In the genomic region with DNA sequence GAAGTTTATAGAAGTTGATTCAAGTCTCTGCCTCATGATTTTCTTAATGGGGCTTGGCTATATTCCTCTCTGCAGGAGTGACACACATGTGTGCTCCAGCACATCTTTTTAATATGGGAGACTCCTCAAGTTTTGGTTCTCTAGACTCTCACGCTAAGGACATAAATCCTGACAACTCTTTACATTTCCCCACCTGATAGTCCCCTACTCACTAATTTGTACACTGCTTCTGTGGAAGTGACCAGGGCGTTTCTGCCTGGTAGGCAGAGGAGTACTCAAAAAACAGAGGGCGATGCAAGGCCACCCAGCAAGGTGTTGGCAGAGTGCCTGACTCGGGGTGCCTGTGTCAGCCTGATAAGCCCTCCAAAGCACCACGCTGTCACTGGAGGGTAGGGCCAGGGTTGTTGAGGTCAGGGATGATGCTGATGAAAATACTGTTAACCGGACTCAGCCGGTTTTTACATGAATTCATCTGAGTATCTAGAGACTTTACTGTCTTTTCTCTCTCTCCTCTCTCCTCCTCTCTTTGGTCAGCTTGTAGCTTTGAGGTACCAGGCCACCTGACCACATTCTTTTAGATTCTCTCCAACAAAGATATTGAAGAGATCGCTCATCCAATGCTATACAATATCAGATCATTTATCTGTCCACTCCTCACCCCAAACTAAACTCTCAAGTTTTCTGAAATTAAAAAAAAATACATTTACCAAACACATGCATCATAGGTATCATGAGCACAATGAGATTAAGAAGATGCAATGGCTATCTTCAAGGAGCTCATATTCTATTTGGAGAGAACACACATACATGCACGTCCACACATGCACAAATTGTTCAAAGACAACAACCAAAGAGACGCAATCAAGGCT, we compare ENCODE assay signal across 16 cellular contexts.
A peak's percentile ranks its signal among the peaks of the same experiment; 100 is the strongest.
DNase-seq lines count a peak whose midpoint lies in the region; ATAC-seq and TF ChIP-seq lines count a peak whose summit lies in the region.
"Had no signal": no experiment of that assay in that cellular context is flagged by ENCODE, and none has a peak within 500 bp of the region (broad histone marks: within the 10 kb centered on the region; RNA-seq: fewer than 3 reads in every experiment).

No MANE protein-coding gene starts in this region.

- H3K27me3 Mint-ChIP-seq in osteocyte (ENCODE audit: unreplicated experiment): no peaks in the 10 kb centered on the region
- H3K27me3 Mint-ChIP-seq: activated naive CD8-positive, alpha-beta T cell; natural killer cell treated with Interleukin-12 subunit alpha and Interleukin-12 subunit beta and Interleukin-15 and Interleukin-18, amount 100 ng/mL, for 72 hours; T-cell had no signal

- TF ChIP-seq CTCF in osteocyte (IDR thresholded peaks at IDR 0.05): no peak

- ATAC-seq in HG03045 (IDR thresholded peaks at IDR 0.05; ENCODE audit: unreplicated experiment): no peak
- ATAC-seq: GM23338; natural killer cell treated with Interleukin-12 subunit alpha and Interleukin-12 subunit beta and Interleukin-15 and Interleukin-18, amount 100 ng/mL, for 72 hours; stimulated activated effector memory CD8-positive, alpha-beta T cell treated with anti-CD3 and anti-CD28 coated beads, Interleukin-12 subunit alpha, Interleukin-12 subunit beta, amount 100 ng/mL, for 72 hours; T-cell had no signal

- intact Hi-C loops in cardiac septum (cut with DNase I): no loop called here

- no peaks in the 10 kb centered on the region for H3K9me3 Mint-ChIP-seq in osteocyte (ENCODE audit: unreplicated experiment)
- H3K9me3 Mint-ChIP-seq: GM23338; natural killer cell treated with Interleukin-12 subunit alpha and Interleukin-12 subunit beta and Interleukin-15 and Interleukin-18, amount 100 ng/mL, for 72 hours; stimulated activated effector memory CD8-positive, alpha-beta T cell treated with anti-CD3 and anti-CD28 coated beads, Interleukin-12 subunit alpha, Interleukin-12 subunit beta, amount 100 ng/mL, for 72 hours; T-cell had no signal

- DNase-seq in OCI-M2 (lab: John Stamatoyannopoulos, UW; ENCODE audit: unreplicated experiment) (peak; percentile 25), cardiac septum (ENCODE audit: low spot score) (peak; percentile 81), osteocyte (ENCODE audit: extremely low spot score, unreplicated experiment) (no peak), DMS114 treated with DMSO at 0.1 percent for 48 hours (lab: John Stamatoyannopoulos, UW; ENCODE audit: unreplicated experiment) (no peak), NCI-H774 (lab: John Stamatoyannopoulos, UW) (no peak)
- no peak for DNase-seq in stimulated activated CD4-positive, alpha-beta T cell treated with anti-CD3 and anti-CD28 coated beads, Interleukin-15, amount 100 ng/mL, for 24 hours
- DNase-seq: activated T-cell treated with anti-CD3 and anti-CD28 coated beads for 4 hours, kidney glomerular epithelial cell, NCI-H1048, T-cell had no signal

- peaks cover 42% of the 10 kb centered on the region for H3K4me1 Mint-ChIP-seq in osteocyte (ENCODE audit: unreplicated experiment)

- H3K27me3 ChIP-seq in ACC112 (ENCODE audit: insufficient read depth, low read length): no peaks in the 10 kb centered on the region

- H3K36me3 Mint-ChIP-seq in osteocyte (ENCODE audit: unreplicated experiment): no peaks in the 10 kb centered on the region
- H3K36me3 Mint-ChIP-seq: activated naive CD8-positive, alpha-beta T cell; natural killer cell treated with Interleukin-12 subunit alpha and Interleukin-12 subunit beta and Interleukin-15 and Interleukin-18, amount 100 ng/mL, for 72 hours; T-cell had no signal

- H3K27ac Mint-ChIP-seq in osteocyte (ENCODE audit: unreplicated experiment): peak overlapping the region; percentile 65
- H3K27ac Mint-ChIP-seq: activated naive CD8-positive, alpha-beta T cell; GM23338; stimulated activated effector memory CD8-positive, alpha-beta T cell treated with anti-CD3 and anti-CD28 coated beads, Interleukin-12 subunit alpha, Interleukin-12 subunit beta, amount 100 ng/mL, for 72 hours; T-cell had no signal

- H3K4me1 ChIP-seq in ACC112 (ENCODE audit: control insufficient read depth, insufficient read depth, low read length, unreplicated experiment): peaks cover 44% of the 10 kb centered on the region

- H2AFZ ChIP-seq in ACC112 (ENCODE audit: low read length, unreplicated experiment): no peak overlapping the region

- H3K4me3 Mint-ChIP-seq in osteocyte (ENCODE audit: unreplicated experiment): no peak overlapping the region
- H3K4me3 Mint-ChIP-seq: activated naive CD8-positive, alpha-beta T cell; GM23338; natural killer cell treated with Interleukin-12 subunit alpha and Interleukin-12 subunit beta and Interleukin-15 and Interleukin-18, amount 100 ng/mL, for 72 hours; stimulated activated effector memory CD8-positive, alpha-beta T cell treated with anti-CD3 and anti-CD28 coated beads, Interleukin-12 subunit alpha, Interleukin-12 subunit beta, amount 100 ng/mL, for 72 hours; T-cell had no signal

- H3K79me2 ChIP-seq in ACC112 (ENCODE audit: control insufficient read depth, insufficient read depth, low read length, unreplicated experiment): no peaks in the 10 kb centered on the region

- no peak overlapping the region for H3K4me3 ChIP-seq in ACC112 (ENCODE audit: low read depth, low read length)
- H3K4me3 ChIP-seq: GM23338 had no signal

- H3K36me3 ChIP-seq in ACC112 (ENCODE audit: insufficient read depth, low read length): no peaks in the 10 kb centered on the region

- H3K27ac ChIP-seq in ACC112 (ENCODE audit: low read depth, low read length): peak overlapping the region; percentile 71; the same call in 1 of the 2 replicates

Comparison
In these comparisons a context has a peak if more than half of its experiments do, and no peak if none do; other contexts are left out.
1. DNase-seq: peak in OCI-M2 (single experiment) and cardiac septum (single experiment); none in osteocyte (single experiment), DMS114 treated with DMSO at 0.1 percent for 48 hours (single experiment), stimulated activated CD4-positive, alpha-beta T cell treated with anti-CD3 and anti-CD28 coated beads, Interleukin-15, amount 100 ng/mL, for 24 hours (single experiment) and NCI-H774 (single experiment).